In the genomic region with DNA sequence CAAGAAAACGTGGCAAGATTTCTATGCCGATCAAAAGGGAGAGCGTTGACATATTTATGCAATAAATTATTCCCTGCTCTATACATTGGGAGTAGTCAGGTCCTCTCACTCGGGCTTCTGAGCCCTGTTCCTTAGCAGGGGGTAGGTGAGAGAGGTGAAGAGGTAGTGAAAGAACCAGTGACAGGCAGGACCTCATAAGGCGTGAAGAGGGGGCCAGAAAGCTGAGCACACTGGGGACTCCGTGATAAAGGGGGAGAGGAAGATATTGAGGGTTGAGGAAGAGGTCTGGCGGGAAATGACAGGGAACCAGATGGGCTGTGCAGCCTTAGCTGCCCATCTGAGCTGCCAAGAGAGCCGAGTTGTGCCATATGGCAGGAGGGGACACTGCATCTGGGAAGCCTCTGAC, we compare ENCODE assay signal across 8 cellular contexts. TPM values are rescaled to one million over a fixed set of nuclear protein-coding genes. Genes with fewer than 3 reads are reported as not detected.
A peak's percentile ranks its signal among the peaks of the same experiment; 100 is the strongest.
DNase-seq lines count a peak whose midpoint lies in the region; ATAC-seq, FAIRE-seq and TF ChIP-seq lines count a peak whose summit lies in the region.

No MANE protein-coding gene starts in this region.

- no peaks in the 10 kb centered on the region for H3K36me3 ChIP-seq in left ventricle myocardium inferior
- H3K36me3 ChIP-seq in right lobe of liver = no peaks in the 10 kb centered on the region

- peaks cover 35% of the 10 kb centered on the region for H3K4me1 Mint-ChIP-seq in activated T-helper 2 cell treated with anti-CD3 and anti-CD28 coated beads, Interferon-gamma antibody, Interleukin-2, Interleukin-4, amounts not matched to agents 10 μg/mL and 5 μg/mL and 100 μg/mL, durations not matched to agents 14 hours and 24 hours and 36 hours (ENCODE audit: low read depth)

- no peak overlapping the region for H3K27ac ChIP-seq in left ventricle myocardium inferior (replicated peaks)
- no peak overlapping the region for H3K27ac ChIP-seq in right lobe of liver

- H3K27me3 ChIP-seq in left ventricle myocardium inferior (ENCODE audit: low read depth) (peaks cover 91% of the 10 kb centered on the region), right lobe of liver (peaks cover 4 to 24% of the 10 kb centered on the region in 2 donors)

- 24% methylated on average over 8 of the region's 8 CpGs for WGBS in right lobe of liver (ENCODE audit: insufficient coverage, low coverage, low lambda C conversion rate, missing lambda C conversion rate)

- no peak for DNase-seq in left ventricle myocardium inferior
- no peak for DNase-seq in left cardiac atrium
- DNase-seq in activated T-helper 2 cell treated with anti-CD3 and anti-CD28 coated beads, Interferon-gamma antibody, Interleukin-2, Interleukin-4, amounts not matched to agents 10 μg/mL and 5 μg/mL and 100 μg/mL, durations not matched to agents 14 hours and 24 hours and 36 hours (ENCODE audit: low spot score) = no peak
- no peak for DNase-seq in right lobe of liver
- DNase-seq in KBM-7 = no peak
- DNase-seq in RCC 7860 (ENCODE audit: low spot score) = no peak

- H3K4me3 ChIP-seq in left ventricle myocardium inferior (peak overlapping the region; percentile 66), right lobe of liver (peak overlapping the region; percentile 35 to 52 (median 38))

- FAIRE-seq in RCC 7860 (lab: Jason Lieb, UNC) = no peak

- H3K4me3 Mint-ChIP-seq in activated T-helper 2 cell treated with anti-CD3 and anti-CD28 coated beads, Interferon-gamma antibody, Interleukin-2, Interleukin-4, amounts not matched to agents 10 μg/mL and 5 μg/mL and 100 μg/mL, durations not matched to agents 14 hours and 24 hours and 36 hours (ENCODE audit: low read depth) = peak overlapping the region; percentile 75

- no peak for TF ChIP-seq POLR2A in right lobe of liver (IDR thresholded peaks at IDR 0.05)

- ATAC-seq in left cardiac atrium (no peak), HG03432 (IDR thresholded peaks at IDR 0.05; ENCODE audit: unreplicated experiment) (peak; percentile 15), right lobe of liver (no peak), GM19328 (IDR thresholded peaks at IDR 0.05; ENCODE audit: unreplicated experiment) (no peak)

- peaks cover 29% of the 10 kb centered on the region for H3K4me1 ChIP-seq in left ventricle myocardium inferior
- peaks cover 0 to 28% (median 11%) of the 10 kb centered on the region in 4 donors for H3K4me1 ChIP-seq in right lobe of liver

- in situ Hi-C loops in KBM-7 (cut with MboI; ENCODE audit: low pct_unique_long_range_greater_than_20kb, low sequenced_read_pairs) = no loop called here

- H3K36me3 Mint-ChIP-seq in activated T-helper 2 cell treated with anti-CD3 and anti-CD28 coated beads, Interferon-gamma antibody, Interleukin-2, Interleukin-4, amounts not matched to agents 10 μg/mL and 5 μg/mL and 100 μg/mL, durations not matched to agents 14 hours and 24 hours and 36 hours (ENCODE audit: low read depth) = no peaks in the 10 kb centered on the region

- TF ChIP-seq CTCF in left ventricle myocardium inferior (IDR thresholded peaks at IDR 0.05; ENCODE audit: borderline replicate concordance) (no peak), right lobe of liver (IDR thresholded peaks at IDR 0.05) (no peak)

- H3K27ac Mint-ChIP-seq in activated T-helper 2 cell treated with anti-CD3 and anti-CD28 coated beads, Interferon-gamma antibody, Interleukin-2, Interleukin-4, amounts not matched to agents 10 μg/mL and 5 μg/mL and 100 μg/mL, durations not matched to agents 14 hours and 24 hours and 36 hours = no peak overlapping the region

- H3K9me3 ChIP-seq in left ventricle myocardium inferior (replicated peaks) = no peaks in the 10 kb centered on the region
- no peaks in the 10 kb centered on the region for H3K9me3 ChIP-seq in right lobe of liver

- intact Hi-C loops in left ventricle myocardium inferior (cut with micrococcal nuclease) (no loop called here), left cardiac atrium (cut with DNase I) (loop anchor here in 1 of 2 donors (10.0 kb wide), 1 partner anchor 51 kb away; the partner anchor contains the start of gene MCIDAS), right lobe of liver (cut with DNase I) (no loop called here)
- intact Hi-C loops in activated T-helper 2 cell treated with anti-CD3 and anti-CD28 coated beads, Interferon-gamma antibody, Interleukin-2, Interleukin-4, amounts not matched to agents 10 μg/mL and 5 μg/mL and 100 μg/mL, durations not matched to agents 14 hours and 24 hours and 36 hours (cut with micrococcal nuclease) = loop anchor here (5.0 kb wide), 2 partner anchors 519 to 1029 kb away; no protein-coding TSS in a partner anchor

- no peaks in the 10 kb centered on the region for H3K9me3 Mint-ChIP-seq in activated T-helper 2 cell treated with anti-CD3 and anti-CD28 coated beads, Interferon-gamma antibody, Interleukin-2, Interleukin-4, amounts not matched to agents 10 μg/mL and 5 μg/mL and 100 μg/mL, durations not matched to agents 14 hours and 24 hours and 36 hours

- peaks cover 64% of the 10 kb centered on the region for H3K27me3 Mint-ChIP-seq in activated T-helper 2 cell treated with anti-CD3 and anti-CD28 coated beads, Interferon-gamma antibody, Interleukin-2, Interleukin-4, amounts not matched to agents 10 μg/mL and 5 μg/mL and 100 μg/mL, durations not matched to agents 14 hours and 24 hours and 36 hours (ENCODE audit: low read depth)

RNA-seq across cellular contexts. Expression of gene CDC20B, which starts 0.7 kb away (rescaled TPM):
- total RNA-seq in left ventricle myocardium inferior = not detected
- total RNA-seq in left cardiac atrium = not detected
- total RNA-seq in activated T-helper 2 cell treated with anti-CD3 and anti-CD28 coated beads, Interferon-gamma antibody, Interleukin-2, Interleukin-4, amounts not matched to agents 10 μg/mL and 5 μg/mL and 100 μg/mL, durations not matched to agents 14 hours and 24 hours and 36 hours = 0.18 TPM in 1 of 2 replicates, not detected in the other
- total RNA-seq in right lobe of liver = not detected

RNA-seq across cellular contexts. Expression of gene GPX8, which starts 13.7 kb away (rescaled TPM):
- total RNA-seq in left ventricle myocardium inferior (9.8 TPM), left cardiac atrium (10 to 100 TPM; 14.5 to 21.8 TPM), right lobe of liver (1 to 10 TPM in 5 of 6 experiments, under 1 TPM in 1; 0.24 to 3.2 (median 1.4) TPM)
- total RNA-seq in activated T-helper 2 cell treated with anti-CD3 and anti-CD28 coated beads, Interferon-gamma antibody, Interleukin-2, Interleukin-4, amounts not matched to agents 10 μg/mL and 5 μg/mL and 100 μg/mL, durations not matched to agents 14 hours and 24 hours and 36 hours = not detected in 2 replicates

RNA-seq across cellular contexts. Expression of gene MCIDAS, which starts 53.4 kb away (rescaled TPM):
- total RNA-seq in left ventricle myocardium inferior (not detected), left cardiac atrium (not detected), right lobe of liver (not detected)
- total RNA-seq in activated T-helper 2 cell treated with anti-CD3 and anti-CD28 coated beads, Interferon-gamma antibody, Interleukin-2, Interleukin-4, amounts not matched to agents 10 μg/mL and 5 μg/mL and 100 μg/mL, durations not matched to agents 14 hours and 24 hours and 36 hours = not detected in 2 replicates

RNA-seq across cellular contexts. Expression of gene CCNO, which starts 59.7 kb away (rescaled TPM):
- total RNA-seq in left ventricle myocardium inferior (not detected), left cardiac atrium (under 1 TPM in 1 of 2 donors, not detected in 1; 0.16 TPM), right lobe of liver (under 1 TPM in 2 of 6 experiments, not detected in 4; 0.31 to 0.75 TPM)
- 0.27 TPM in 1 of 2 replicates, not detected in the other for total RNA-seq in activated T-helper 2 cell treated with anti-CD3 and anti-CD28 coated beads, Interferon-gamma antibody, Interleukin-2, Interleukin-4, amounts not matched to agents 10 μg/mL and 5 μg/mL and 100 μg/mL, durations not matched to agents 14 hours and 24 hours and 36 hours
